ENCODE assay signal across 1 cellular context in genomic region chr10:61065010-61065409, GRCh38.
TF ChIP-seq lines count a peak whose summit lies in the region.

No MANE protein-coding gene starts in this region.

TF ChIP-seq in HepG2, 621 proteins besides CTCF, POLR2A, EP300 and RAD21 (continued from another document and continues in another):
- TF ChIP-seq ZNF841 (CRISPR knock-in tag; IDR thresholded peaks at IDR 0.05; ENCODE audit: borderline replicate concordance) (no peak), AHR (CRISPR knock-in tag; IDR thresholded peaks at IDR 0.05) (no peak), ZNF777 (CRISPR knock-in tag; IDR thresholded peaks at IDR 0.05) (no peak), ZNF180 (CRISPR knock-in tag; IDR thresholded peaks at IDR 0.05; ENCODE audit: borderline replicate concordance, low read depth) (no peak), DNMT3B (CRISPR knock-in tag; conservative IDR thresholded peaks at IDR 0.05) (no peak), ZNF558 (CRISPR knock-in tag; IDR thresholded peaks at IDR 0.05; ENCODE audit: borderline replicate concordance) (no peak), FOXP1 (IDR thresholded peaks at IDR 0.05) (no peak), FOXP1 (CRISPR knock-in tag; IDR thresholded peaks at IDR 0.05) (peak; percentile 79), TBL1XR1 (IDR thresholded peaks at IDR 0.05; ENCODE audit: borderline replicate concordance, low read length, partially characterized antibody) (no peak), REPIN1 (CRISPR knock-in tag; IDR thresholded peaks at IDR 0.05; ENCODE audit: borderline replicate concordance, low read depth) (no peak), POGZ (CRISPR knock-in tag; IDR thresholded peaks at IDR 0.05) (peak; percentile 39; the same call in 1 of the 2 replicates), SMC3 (IDR thresholded peaks at IDR 0.05; ENCODE audit: low read length) (no peak), GATAD2A (CRISPR knock-in tag; IDR thresholded peaks at IDR 0.05) (peak; percentile 86), AKNA (CRISPR knock-in tag; IDR thresholded peaks at IDR 0.05; ENCODE audit: borderline replicate concordance) (no peak), HIVEP1 (CRISPR knock-in tag; IDR thresholded peaks at IDR 0.05) (no peak), NONO (IDR thresholded peaks at IDR 0.05) (no peak), NONO (CRISPR knock-in tag; conservative IDR thresholded peaks at IDR 0.05) (no peak), MIER3 (CRISPR knock-in tag; IDR thresholded peaks at IDR 0.05; ENCODE audit: borderline replicate concordance) (no peak), ZNF746 (CRISPR knock-in tag; IDR thresholded peaks at IDR 0.05) (no peak), MED1 (CRISPR knock-in tag; IDR thresholded peaks at IDR 0.05) (peak; percentile 81), ZGPAT (CRISPR knock-in tag; IDR thresholded peaks at IDR 0.05) (peak; percentile 59; the same call in 1 of the 2 replicates), FOXO1 (CRISPR knock-in tag; IDR thresholded peaks at IDR 0.05) (peak; percentile 61; the same call in 1 of the 2 replicates), ZNF550 (CRISPR knock-in tag; IDR thresholded peaks at IDR 0.05; ENCODE audit: borderline replicate concordance) (no peak), ZNF773 (CRISPR knock-in tag; IDR thresholded peaks at IDR 0.05; ENCODE audit: borderline replicate concordance) (no peak), ZNF605 (CRISPR knock-in tag; IDR thresholded peaks at IDR 0.05) (no peak), ZNF572 (CRISPR knock-in tag; IDR thresholded peaks at IDR 0.05) (no peak), ISL2 (CRISPR knock-in tag; IDR thresholded peaks at IDR 0.05) (peak; percentile 99), ZNF160 (CRISPR knock-in tag; IDR thresholded peaks at IDR 0.05) (no peak), FOXA3 (CRISPR knock-in tag; IDR thresholded peaks at IDR 0.05) (peak; percentile 75), SIN3A (IDR thresholded peaks at IDR 0.05; ENCODE audit: borderline replicate concordance, low read depth, low read length) (no peak), ZBTB39 (CRISPR knock-in tag; IDR thresholded peaks at IDR 0.05) (no peak), SALL1 (CRISPR knock-in tag; IDR thresholded peaks at IDR 0.05) (peak; percentile 48; the same call in 1 of the 2 replicates), ZBTB42 (CRISPR knock-in tag; IDR thresholded peaks at IDR 0.05) (no peak), ZNF414 (CRISPR knock-in tag; IDR thresholded peaks at IDR 0.05) (no peak), MAFF (IDR thresholded peaks at IDR 0.05; ENCODE audit: low read depth, low read length) (no peak), NFATC3 (CRISPR knock-in tag; IDR thresholded peaks at IDR 0.05) (no peak), ATAD3A (CRISPR knock-in tag; IDR thresholded peaks at IDR 0.05) (no peak), HBP1 (CRISPR knock-in tag; IDR thresholded peaks at IDR 0.05; ENCODE audit: low read depth) (no peak), SOX13 (IDR thresholded peaks at IDR 0.05) (peak; percentile 70; the same call in 1 of the 2 replicates), SOX13 (CRISPR knock-in tag; conservative IDR thresholded peaks at IDR 0.05 in 1 of 2, IDR thresholded peaks at IDR 0.05 in 1 of 2) (peak in 1 of 2 experiments; percentile 93; a peak in 2 of 4 replicates)
- TF ChIP-seq, protein P1, sequence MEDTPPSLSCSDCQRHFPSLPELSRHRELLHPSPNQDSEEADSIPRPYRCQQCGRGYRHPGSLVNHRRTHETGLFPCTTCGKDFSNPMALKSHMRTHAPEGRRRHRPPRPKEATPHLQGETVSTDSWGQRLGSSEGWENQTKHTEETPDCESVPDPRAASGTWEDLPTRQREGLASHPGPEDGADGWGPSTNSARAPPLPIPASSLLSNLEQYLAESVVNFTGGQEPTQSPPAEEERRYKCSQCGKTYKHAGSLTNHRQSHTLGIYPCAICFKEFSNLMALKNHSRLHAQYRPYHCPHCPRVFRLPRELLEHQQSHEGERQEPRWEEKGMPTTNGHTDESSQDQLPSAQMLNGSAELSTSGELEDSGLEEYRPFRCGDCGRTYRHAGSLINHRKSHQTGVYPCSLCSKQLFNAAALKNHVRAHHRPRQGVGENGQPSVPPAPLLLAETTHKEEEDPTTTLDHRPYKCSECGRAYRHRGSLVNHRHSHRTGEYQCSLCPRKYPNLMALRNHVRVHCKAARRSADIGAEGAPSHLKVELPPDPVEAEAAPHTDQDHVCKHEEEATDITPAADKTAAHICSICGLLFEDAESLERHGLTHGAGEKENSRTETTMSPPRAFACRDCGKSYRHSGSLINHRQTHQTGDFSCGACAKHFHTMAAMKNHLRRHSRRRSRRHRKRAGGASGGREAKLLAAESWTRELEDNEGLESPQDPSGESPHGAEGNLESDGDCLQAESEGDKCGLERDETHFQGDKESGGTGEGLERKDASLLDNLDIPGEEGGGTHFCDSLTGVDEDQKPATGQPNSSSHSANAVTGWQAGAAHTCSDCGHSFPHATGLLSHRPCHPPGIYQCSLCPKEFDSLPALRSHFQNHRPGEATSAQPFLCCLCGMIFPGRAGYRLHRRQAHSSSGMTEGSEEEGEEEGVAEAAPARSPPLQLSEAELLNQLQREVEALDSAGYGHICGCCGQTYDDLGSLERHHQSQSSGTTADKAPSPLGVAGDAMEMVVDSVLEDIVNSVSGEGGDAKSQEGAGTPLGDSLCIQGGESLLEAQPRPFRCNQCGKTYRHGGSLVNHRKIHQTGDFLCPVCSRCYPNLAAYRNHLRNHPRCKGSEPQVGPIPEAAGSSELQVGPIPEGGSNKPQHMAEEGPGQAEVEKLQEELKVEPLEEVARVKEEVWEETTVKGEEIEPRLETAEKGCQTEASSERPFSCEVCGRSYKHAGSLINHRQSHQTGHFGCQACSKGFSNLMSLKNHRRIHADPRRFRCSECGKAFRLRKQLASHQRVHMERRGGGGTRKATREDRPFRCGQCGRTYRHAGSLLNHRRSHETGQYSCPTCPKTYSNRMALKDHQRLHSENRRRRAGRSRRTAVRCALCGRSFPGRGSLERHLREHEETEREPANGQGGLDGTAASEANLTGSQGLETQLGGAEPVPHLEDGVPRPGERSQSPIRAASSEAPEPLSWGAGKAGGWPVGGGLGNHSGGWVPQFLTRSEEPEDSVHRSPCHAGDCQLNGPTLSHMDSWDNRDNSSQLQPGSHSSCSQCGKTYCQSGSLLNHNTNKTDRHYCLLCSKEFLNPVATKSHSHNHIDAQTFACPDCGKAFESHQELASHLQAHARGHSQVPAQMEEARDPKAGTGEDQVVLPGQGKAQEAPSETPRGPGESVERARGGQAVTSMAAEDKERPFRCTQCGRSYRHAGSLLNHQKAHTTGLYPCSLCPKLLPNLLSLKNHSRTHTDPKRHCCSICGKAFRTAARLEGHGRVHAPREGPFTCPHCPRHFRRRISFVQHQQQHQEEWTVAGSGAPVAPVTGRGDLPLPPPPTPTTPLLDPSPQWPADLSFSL (CRISPR knock-in tag; IDR thresholded peaks at IDR 0.05), result no peak
- TF ChIP-seq, protein P2, sequence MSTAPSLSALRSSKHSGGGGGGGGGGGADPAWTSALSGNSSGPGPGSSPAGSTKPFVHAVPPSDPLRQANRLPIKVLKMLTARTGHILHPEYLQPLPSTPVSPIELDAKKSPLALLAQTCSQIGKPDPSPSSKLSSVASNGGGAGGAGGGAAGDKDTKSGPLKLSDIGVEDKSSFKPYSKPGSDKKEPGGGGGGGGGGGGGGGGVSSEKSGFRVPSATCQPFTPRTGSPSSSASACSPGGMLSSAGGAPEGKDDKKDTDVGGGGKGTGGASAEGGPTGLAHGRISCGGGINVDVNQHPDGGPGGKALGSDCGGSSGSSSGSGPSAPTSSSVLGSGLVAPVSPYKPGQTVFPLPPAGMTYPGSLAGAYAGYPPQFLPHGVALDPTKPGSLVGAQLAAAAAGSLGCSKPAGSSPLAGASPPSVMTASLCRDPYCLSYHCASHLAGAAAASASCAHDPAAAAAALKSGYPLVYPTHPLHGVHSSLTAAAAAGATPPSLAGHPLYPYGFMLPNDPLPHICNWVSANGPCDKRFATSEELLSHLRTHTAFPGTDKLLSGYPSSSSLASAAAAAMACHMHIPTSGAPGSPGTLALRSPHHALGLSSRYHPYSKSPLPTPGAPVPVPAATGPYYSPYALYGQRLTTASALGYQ (CRISPR knock-in tag; IDR thresholded peaks at IDR 0.05), result peak; percentile 86
- TF ChIP-seq, protein P3, sequence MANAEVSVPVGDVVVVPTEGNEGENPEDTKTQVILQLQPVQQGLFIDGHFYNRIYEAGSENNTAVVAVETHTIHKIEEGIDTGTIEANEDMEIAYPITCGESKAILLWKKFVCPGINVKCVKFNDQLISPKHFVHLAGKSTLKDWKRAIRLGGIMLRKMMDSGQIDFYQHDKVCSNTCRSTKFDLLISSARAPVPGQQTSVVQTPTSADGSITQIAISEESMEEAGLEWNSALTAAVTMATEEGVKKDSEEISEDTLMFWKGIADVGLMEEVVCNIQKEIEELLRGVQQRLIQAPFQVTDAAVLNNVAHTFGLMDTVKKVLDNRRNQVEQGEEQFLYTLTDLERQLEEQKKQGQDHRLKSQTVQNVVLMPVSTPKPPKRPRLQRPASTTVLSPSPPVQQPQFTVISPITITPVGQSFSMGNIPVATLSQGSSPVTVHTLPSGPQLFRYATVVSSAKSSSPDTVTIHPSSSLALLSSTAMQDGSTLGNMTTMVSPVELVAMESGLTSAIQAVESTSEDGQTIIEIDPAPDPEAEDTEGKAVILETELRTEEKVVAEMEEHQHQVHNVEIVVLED (CRISPR knock-in tag; IDR thresholded peaks at IDR 0.05; ENCODE audit: borderline replicate concordance), result no peak
